In genomic region chr1:202861420-202862121, GRCh38 we compare ENCODE assay signal across 1 cellular context.
A peak's percentile ranks its signal among the peaks of the same experiment; 100 is the strongest.
TF ChIP-seq lines count a peak whose summit lies in the region.

No MANE protein-coding gene starts in this region.

TF ChIP-seq in K562, 482 proteins besides CTCF, POLR2A, EP300 and RAD21 (continued from another document and continues in another):
- TF ChIP-seq ZNF318 (IDR thresholded peaks at IDR 0.05; ENCODE audit: borderline replicate concordance in 1 of 2, low read depth in 1 of 2) = no peak
- no peak for TF ChIP-seq RBM34 (IDR thresholded peaks at IDR 0.05; ENCODE audit: borderline replicate concordance, insufficient read depth, low read length)
- TF ChIP-seq THRB (CRISPR knock-in tag; conservative IDR thresholded peaks at IDR 0.05) = no peak
- no peak for TF ChIP-seq ZNF121 (CRISPR knock-in tag; conservative IDR thresholded peaks at IDR 0.05)
- no peak for TF ChIP-seq TRIM28 (IDR thresholded peaks at IDR 0.05)
- TF ChIP-seq HDAC2 (IDR thresholded peaks at IDR 0.05) = no peak; the same call in 1 of the 2 replicates
- peak; percentile 23; the same call in 1 of the 2 replicates for TF ChIP-seq POLR2AphosphoS5 (IDR thresholded peaks at IDR 0.05; ENCODE audit: control insufficient read depth, insufficient read depth, low read depth, low read length)
- TF ChIP-seq TSC22D4 (tag; IDR thresholded peaks at IDR 0.05) = no peak
- TF ChIP-seq GATA2 (CRISPR knock-in tag; IDR thresholded peaks at IDR 0.05) = no peak
- no peak for TF ChIP-seq XRCC3 (IDR thresholded peaks at IDR 0.05)
- TF ChIP-seq ZKSCAN8 (CRISPR knock-in tag; IDR thresholded peaks at IDR 0.05) = no peak
- no peak for TF ChIP-seq ZNF3 (CRISPR knock-in tag; IDR thresholded peaks at IDR 0.05)
- TF ChIP-seq NUFIP1 (IDR thresholded peaks at IDR 0.05; ENCODE audit: partially characterized antibody) = no peak
- no peak for TF ChIP-seq IRF2 (CRISPR knock-in tag; IDR thresholded peaks at IDR 0.05)
- TF ChIP-seq ZSCAN32 (CRISPR knock-in tag; IDR thresholded peaks at IDR 0.05) = no peak
- no peak for TF ChIP-seq LARP7 (IDR thresholded peaks at IDR 0.05)
- no peak for TF ChIP-seq PHB (CRISPR knock-in tag; IDR thresholded peaks at IDR 0.05)
- TF ChIP-seq YBX1 (IDR thresholded peaks at IDR 0.05) = no peak
- no peak for TF ChIP-seq PRPF4 (IDR thresholded peaks at IDR 0.05; ENCODE audit: insufficient read depth, low read depth, low read length, poor library complexity, severe bottlenecking)
- no peak for TF ChIP-seq ZNF347 (CRISPR knock-in tag; IDR thresholded peaks at IDR 0.05; ENCODE audit: low read depth)
- TF ChIP-seq NCOA4 (IDR thresholded peaks at IDR 0.05; ENCODE audit: partially characterized antibody) = no peak
- no peak for TF ChIP-seq ZNF124 (CRISPR knock-in tag; IDR thresholded peaks at IDR 0.05)
- no peak for TF ChIP-seq CCAR2 (IDR thresholded peaks at IDR 0.05; ENCODE audit: low read depth, low read length)
- no peak for TF ChIP-seq ZNF146 (CRISPR knock-in tag; IDR thresholded peaks at IDR 0.05; ENCODE audit: unreplicated experiment)
- TF ChIP-seq GATAD2B (IDR thresholded peaks at IDR 0.05; ENCODE audit: borderline replicate concordance) = no peak
- TF ChIP-seq MBD2 (IDR thresholded peaks at IDR 0.05; ENCODE audit: borderline replicate concordance, low read depth) = peak; percentile 94
- peak; percentile 80 for TF ChIP-seq CHD2 (IDR thresholded peaks at IDR 0.05; ENCODE audit: low read depth, low read length)
- no peak for TF ChIP-seq SMARCA5 (IDR thresholded peaks at IDR 0.05)
- no peak for TF ChIP-seq FOXP1 (CRISPR knock-in tag; IDR thresholded peaks at IDR 0.05)
- no peak for TF ChIP-seq ZBED1 (IDR thresholded peaks at IDR 0.05)
- TF ChIP-seq ZNF24 (IDR thresholded peaks at IDR 0.05) = no peak
- 0 out of 4 replicates have a peak, but pooled peaks of 1 of the 2 experiments have one; percentile 47 for TF ChIP-seq UBTF (IDR thresholded peaks at IDR 0.05; ENCODE audit: borderline replicate concordance in 1 of 2, low read depth in 2 of 2, low read length in 2 of 2)
- TF ChIP-seq EGR1 (conservative IDR thresholded peaks at IDR 0.05) = no peak
- no peak for TF ChIP-seq TRIM24 (IDR thresholded peaks at IDR 0.05)
- no peak for TF ChIP-seq BACH1 (tag; IDR thresholded peaks at IDR 0.05)
- TF ChIP-seq ZNF764 (CRISPR knock-in tag; IDR thresholded peaks at IDR 0.05; ENCODE audit: low read depth) = no peak
- TF ChIP-seq ERF (CRISPR knock-in tag; IDR thresholded peaks at IDR 0.05) = no peak
- TF ChIP-seq MXI1 (IDR thresholded peaks at IDR 0.05; ENCODE audit: low read depth, low read length) = no peak
- TF ChIP-seq ZNF217 (CRISPR knock-in tag; IDR thresholded peaks at IDR 0.05) = no peak
- TF ChIP-seq RERE (CRISPR knock-in tag; IDR thresholded peaks at IDR 0.05; ENCODE audit: borderline replicate concordance) = no peak
- no peak for TF ChIP-seq SIX5 (IDR thresholded peaks at IDR 0.05; ENCODE audit: borderline replicate concordance in 1 of 2, insufficient read depth in 1 of 2, low read depth in 1 of 2, low read length in 2 of 2)
- no peak for TF ChIP-seq FOSL1 (tag; conservative IDR thresholded peaks at IDR 0.05)
- TF ChIP-seq EP400 (IDR thresholded peaks at IDR 0.05) = no peak
- TF ChIP-seq SAP30 (IDR thresholded peaks at IDR 0.05; ENCODE audit: borderline replicate concordance, insufficient read depth, low read depth, low read length, poor library complexity, severe bottlenecking) = no peak
- TF ChIP-seq ELK3 (CRISPR knock-in tag; IDR thresholded peaks at IDR 0.05) = no peak
- no peak for TF ChIP-seq POLR3A (IDR thresholded peaks at IDR 0.05; ENCODE audit: borderline replicate concordance, extremely low read depth, insufficient read depth, insufficient read length)
- TF ChIP-seq PREB (CRISPR knock-in tag; IDR thresholded peaks at IDR 0.05) = no peak
- no peak for TF ChIP-seq ZFP30 (CRISPR knock-in tag; IDR thresholded peaks at IDR 0.05; ENCODE audit: borderline replicate concordance)
- no peak for TF ChIP-seq SREBF1 (IDR thresholded peaks at IDR 0.05; ENCODE audit: borderline replicate concordance, low read depth, low read length)
- TF ChIP-seq NR4A1 (CRISPR knock-in tag; IDR thresholded peaks at IDR 0.05) = no peak
- no peak for TF ChIP-seq NR4A1 (tag; IDR thresholded peaks at IDR 0.05)
- no peak for TF ChIP-seq E2F5 (CRISPR knock-in tag; IDR thresholded peaks at IDR 0.05)
